27 cellular contexts compared by ENCODE assay signal in genomic region chr1:52973843-52974242, GRCh38.
"Had no signal": no experiment of that assay in that cellular context is flagged by ENCODE, and none has a peak within 500 bp of the region (broad histone marks: within the 10 kb centered on the region; RNA-seq: fewer than 3 reads in every experiment).

No MANE protein-coding gene starts in this region.

- H3K27ac ChIP-seq: colonic mucosa, coronary artery, dorsolateral prefrontal cortex, epithelial cell of prostate, esophagus muscularis mucosa, esophagus squamous epithelium, foreskin keratinocyte, gastrocnemius medialis, gastroesophageal sphincter, heart left ventricle, heart right ventricle had no signal

- H3K36me3 ChIP-seq: colonic mucosa had no signal

- H3K4me1 ChIP-seq: colonic mucosa, esophagus muscularis mucosa, esophagus squamous epithelium, foreskin keratinocyte, gastrocnemius medialis, gastroesophageal sphincter, heart left ventricle had no signal

- H3K27me3 ChIP-seq: colonic mucosa, dorsolateral prefrontal cortex, esophagus muscularis mucosa, esophagus squamous epithelium, foreskin keratinocyte, gastrocnemius medialis, gastroesophageal sphincter, heart left ventricle, heart right ventricle had no signal

- FAIRE-seq: colon, endometrium, endothelial cell of umbilical vein, frontal cortex had no signal

- ATAC-seq: effector memory CD8-positive, alpha-beta T cell; esophagus mucosa; foreskin keratinocyte; gastrocnemius medialis; gastroesophageal sphincter; heart left ventricle; heart right ventricle had no signal

- DNase-seq: colonic mucosa; cortex of kidney; dermis blood vessel endothelial cell; dorsolateral prefrontal cortex; effector CD4-positive, alpha-beta T cell; effector CD8-positive, alpha-beta T cell; effector memory CD4-positive, alpha-beta T cell; effector memory CD8-positive, alpha-beta T cell; endodermal cell; esophagus squamous epithelium; foreskin fibroblast; foreskin keratinocyte; foreskin melanocyte; gastrocnemius medialis; glutamatergic neuron; head of caudate nucleus; heart left ventricle; heart right ventricle had no signal

- H3K9me3 ChIP-seq: colonic mucosa, esophagus muscularis mucosa, esophagus squamous epithelium, gastrocnemius medialis, gastroesophageal sphincter, heart left ventricle, heart right ventricle had no signal

- H3K4me3 ChIP-seq: colonic mucosa, coronary artery, dorsolateral prefrontal cortex, esophagus muscularis mucosa, esophagus squamous epithelium, gastrocnemius medialis, gastroesophageal sphincter, heart left ventricle, heart right ventricle had no signal
